ENCODE assay signal across 21 cellular contexts in genomic region chr7:125033506-125033905, GRCh38.
DNase-seq lines count a peak whose midpoint lies in the region; ATAC-seq, FAIRE-seq and TF ChIP-seq lines count a peak whose summit lies in the region.
"Had no signal": no experiment of that assay in that cellular context is flagged by ENCODE, and none has a peak within 500 bp of the region (broad histone marks: within the 10 kb centered on the region; RNA-seq: fewer than 3 reads in every experiment).

No MANE protein-coding gene starts in this region.

- in situ Hi-C loops in IMR-90 (cut with MboI; ENCODE audit: low sequenced_read_pairs) (no loop called here), HepG2 (cut with HindIII; ENCODE audit: extremely low pct_ligation_motif_present, low pct_unique_long_range_greater_than_20kb) (no loop called here)

- intact Hi-C loops in IMR-90 (cut with micrococcal nuclease), result no loop called here
- intact Hi-C loops in HepG2 (cut with micrococcal nuclease; ENCODE audit: unreplicated experiment), result no loop called here

- H2AFZ ChIP-seq in IMR-90 (replicated peaks; ENCODE audit: low read length, poor library complexity), result peak overlapping the region; percentile 63
- no peak overlapping the region for H2AFZ ChIP-seq in HepG2 (ENCODE audit: low read length)

- no peak overlapping the region for H2BK15ac ChIP-seq in IMR-90 (ENCODE audit: low read depth, low read length)

- no peaks in the 10 kb centered on the region for H3K79me1 ChIP-seq in IMR-90 (ENCODE audit: low read depth in 1 of 2, low read length in 2 of 2)

- H3K27me3 ChIP-seq in IMR-90 (ENCODE audit: control insufficient read depth, insufficient read depth, low read length), result no peaks in the 10 kb centered on the region
- no peaks in the 10 kb centered on the region for H3K27me3 ChIP-seq in HepG2 (ENCODE audit: control insufficient read depth in 1 of 2, insufficient read depth in 2 of 2, low read length in 2 of 2)
- H3K27me3 ChIP-seq: ascending aorta, upper lobe of right lung had no signal

- TF ChIP-seq POLR2A in IMR-90 (IDR thresholded peaks at IDR 0.05; ENCODE audit: low read depth, low read length) (no peak), HepG2 (IDR thresholded peaks at IDR 0.05; ENCODE audit: insufficient read depth in 1 of 2, low read depth in 2 of 2, low read length in 2 of 2) (no peak)

- TF ChIP-seq RAD21 in IMR-90 (IDR thresholded peaks at IDR 0.05; ENCODE audit: low read length), result no peak
- no peak for TF ChIP-seq RAD21 in HepG2 (CRISPR knock-in tag; IDR thresholded peaks at IDR 0.05)

- no peak overlapping the region for H2BK20ac ChIP-seq in IMR-90 (ENCODE audit: low read depth, low read length)

- H4K5ac ChIP-seq in IMR-90 (ENCODE audit: low read depth, low read length), result no peak overlapping the region

- H3K36me3 ChIP-seq in IMR-90 (ENCODE audit: control insufficient read depth, insufficient read depth, low read length) (no peaks in the 10 kb centered on the region), HepG2 (replicated peaks in 1 of 2; ENCODE audit: control insufficient read depth in 1 of 2, insufficient read depth in 2 of 2, low read length in 2 of 2) (no peaks in the 10 kb centered on the region)
- H3K36me3 ChIP-seq: ascending aorta, upper lobe of right lung had no signal

- POLR2A ChIA-PET in IMR-90 (lab: Charles Lee; ENCODE audit: unreplicated experiment) (no interaction called here), HepG2 (lab: Yijun Ruan, JAX) (no interaction called here)

- H3K4me1 ChIP-seq in IMR-90 (ENCODE audit: control insufficient read depth, insufficient read depth, low read length) (no peaks in the 10 kb centered on the region), HepG2 (ENCODE audit: insufficient read depth, low read length) (no peaks in the 10 kb centered on the region)
- H3K4me1 ChIP-seq: ascending aorta, upper lobe of right lung had no signal

- H3K18ac ChIP-seq in IMR-90 (ENCODE audit: low read depth, low read length), result no peak overlapping the region

- H2AK9ac ChIP-seq in IMR-90 (replicated peaks; ENCODE audit: low read depth, low read length, poor library complexity), result peak overlapping the region; percentile 28

- no peak overlapping the region for H3K4ac ChIP-seq in IMR-90 (ENCODE audit: low read depth, low read length)

- no peaks in the 10 kb centered on the region for H3K79me2 ChIP-seq in HepG2 (ENCODE audit: insufficient read depth, low read length)

- dilution Hi-C loops in IMR-90 (cut with HindIII; ENCODE audit: low sequenced_read_pairs, unreplicated experiment), result no loop called here

- no peak overlapping the region for H4K8ac ChIP-seq in IMR-90 (ENCODE audit: low read depth in 2 of 2, low read length in 2 of 2)

- WGBS in IMR-90 (ENCODE audit: extremely low coverage in 2 of 2, insufficient read length in 1 of 2), 2 experiments, result 45% methylated on average over 3 of the region's 9 CpGs; no CpG with 5 or more reads in 1 of the 2 experiments
- WGBS in HepG2 (ENCODE audit: low lambda C conversion rate), result 34% methylated on average over 9 of the region's 9 CpGs

- H2BK120ac ChIP-seq in IMR-90 (ENCODE audit: low read depth, low read length), result no peak overlapping the region

- H3K14ac ChIP-seq in IMR-90 (replicated peaks; ENCODE audit: low read depth, low read length), result no peak overlapping the region

- TF ChIP-seq CTCF in IMR-90 (conservative IDR thresholded peaks at IDR 0.05; ENCODE audit: low read depth, low read length) (no peak), HepG2 (CRISPR knock-in tag; IDR thresholded peaks at IDR 0.05) (no peak)

- H3K9ac ChIP-seq in IMR-90 (ENCODE audit: low read depth, low read length) (no peak overlapping the region), HepG2 (ENCODE audit: insufficient read depth, low read depth, low read length) (no peak overlapping the region)

- TF ChIP-seq EP300 in HepG2 (IDR thresholded peaks at IDR 0.05; ENCODE audit: low read depth in 2 of 2, low read length in 2 of 2), result no peak
- no peak for TF ChIP-seq EP300 in HepG2 (CRISPR knock-in tag; IDR thresholded peaks at IDR 0.05; ENCODE audit: borderline replicate concordance)

- no peaks in the 10 kb centered on the region for H4K20me1 ChIP-seq in IMR-90 (ENCODE audit: insufficient read depth, low read length)
- H4K20me1 ChIP-seq in HepG2 (ENCODE audit: insufficient read depth, low read length), result no peaks in the 10 kb centered on the region

- CTCF ChIA-PET in IMR-90 (lab: Yijun Ruan, JAX) (no interaction called here), HepG2 (lab: Yijun Ruan, JAX; ENCODE audit: low intra/inter-chr PET ratio, low total read pairs) (no interaction called here)

- no peak overlapping the region for H4K91ac ChIP-seq in IMR-90 (ENCODE audit: insufficient read depth, low read depth, low read length)

- H3K27ac ChIP-seq in IMR-90 (ENCODE audit: insufficient read depth, low read length), result no peak overlapping the region
- no peak overlapping the region for H3K27ac ChIP-seq in HepG2 (ENCODE audit: extremely low read length, insufficient read depth, low read length)
- H3K27ac ChIP-seq: ascending aorta, SK-N-MC, upper lobe of right lung had no signal

- no peak for FAIRE-seq in HepG2 (lab: Jason Lieb, UNC)
- FAIRE-seq: endometrium had no signal

- H3K23ac ChIP-seq in IMR-90 (ENCODE audit: low read depth, low read length), result no peak overlapping the region

- ATAC-seq in IMR-90 (ENCODE audit: low read depth) (no peak), HepG2 (peak; percentile 43; the same call in 1 of the 3 replicates), GM21526 (IDR thresholded peaks at IDR 0.05; ENCODE audit: low FRiP score, unreplicated experiment) (no peak)
- ATAC-seq: left cardiac atrium; sciatic nerve; stimulated activated naive CD8-positive, alpha-beta T cell treated with anti-CD3 and anti-CD28 coated beads, Interleukin-15, amount 100 ng/mL, for 72 hours; upper lobe of right lung had no signal

- H3K9me1 ChIP-seq in IMR-90 (ENCODE audit: insufficient read depth, low read length), result no peaks in the 10 kb centered on the region

- BruUV-seq in IMR-90 (replicated peaks; lab: Mats Ljungman, UMichigan) (no TSS peak), HepG2 (replicated peaks; lab: Mats Ljungman, UMichigan) (no TSS peak)

- DNase-seq in NCI-H2081 (lab: John Stamatoyannopoulos, UW) (peak; percentile 45 to 77), NCI-H2081 treated with DMSO at 0.1 percent for 48 hours (lab: John Stamatoyannopoulos, UW) (no peak), IMR-90 (no peak), RPMI8226 (peak; percentile 52), HepG2 (ENCODE audit: low spot score) (no peak), OCI-M1 (lab: John Stamatoyannopoulos, UW) (no peak), activated gamma-delta T cell treated with Interleukin-2 at 50 U/mL for 16 hours (no peak)
- DNase-seq: activated CD4-positive, alpha-beta T cell treated with anti-CD3 and anti-CD28 coated beads for 4 hours; activated CD8-positive, alpha-beta memory T cell treated with anti-CD3 and anti-CD28 coated beads, Interleukin-2, amount 50 U/mL, for 4 hours; activated naive CD4-positive, alpha-beta T cell treated with Interleukin-2 at 50 U/mL for 16 hours; DMS79 treated with DMSO at 0.1 percent for 48 hours; hypothalamus; left cardiac atrium; MM.1S; stimulated activated naive CD8-positive, alpha-beta T cell treated with anti-CD3 and anti-CD28 coated beads, Interleukin-15, amount 100 ng/mL, for 72 hours; upper lobe of right lung had no signal

- no peak overlapping the region for H2BK5ac ChIP-seq in IMR-90 (ENCODE audit: low read depth, low read length, poor library complexity, severe bottlenecking)

- no peak overlapping the region for H2AK5ac ChIP-seq in IMR-90 (ENCODE audit: low read depth, low read length)

- no peaks in the 10 kb centered on the region for H3K9me3 ChIP-seq in IMR-90 (ENCODE audit: control insufficient read depth, insufficient read depth, low read length)
- H3K9me3 ChIP-seq in HepG2 (ENCODE audit: low read length), result no peaks in the 10 kb centered on the region
- H3K9me3 ChIP-seq: ascending aorta, upper lobe of right lung had no signal

- no peak overlapping the region for H3K4me3 ChIP-seq in IMR-90 (ENCODE audit: insufficient read depth, low read depth, low read length)
- no peak overlapping the region for H3K4me3 ChIP-seq in HepG2 (replicated peaks in 1 of 3; ENCODE audit: insufficient read depth in 1 of 3, low read depth in 2 of 3, low read length in 3 of 3)
- H3K4me3 ChIP-seq: ascending aorta, SK-N-MC, upper lobe of right lung had no signal

- no peak overlapping the region for H3K4me2 ChIP-seq in IMR-90 (ENCODE audit: low read depth, low read length)
- no peak overlapping the region for H3K4me2 ChIP-seq in HepG2 (ENCODE audit: low read depth, low read length)

- H3K56ac ChIP-seq in IMR-90 (ENCODE audit: extremely low read depth, insufficient read depth, low read length), result no peak overlapping the region

TF ChIP-seq in IMR-90, 13 proteins besides CTCF, POLR2A, EP300 and RAD21 (continues in another document):
- TF ChIP-seq RCOR1 (IDR thresholded peaks at IDR 0.05; ENCODE audit: insufficient replicate concordance, low read length), result no peak
- no peak for TF ChIP-seq NFE2L2 (IDR thresholded peaks at IDR 0.05; ENCODE audit: low read depth, low read length)
- no peak for TF ChIP-seq MXI1 (IDR thresholded peaks at IDR 0.05; ENCODE audit: borderline replicate concordance, low read depth, low read length)
- no peak for TF ChIP-seq FOS (IDR thresholded peaks at IDR 0.05; ENCODE audit: low read depth, low read length)
- no peak for TF ChIP-seq SMC3 (IDR thresholded peaks at IDR 0.05; ENCODE audit: low read depth, low read length)
- no peak for TF ChIP-seq CEBPB (IDR thresholded peaks at IDR 0.05; ENCODE audit: low read depth, low read length)
- no peak for TF ChIP-seq CHD1 (IDR thresholded peaks at IDR 0.05; ENCODE audit: low read depth, low read length)

TF ChIP-seq in HepG2, 621 proteins besides CTCF, POLR2A, EP300 and RAD21 (continues in another document):
- TF ChIP-seq ISX (CRISPR knock-in tag; conservative IDR thresholded peaks at IDR 0.05) (no peak), SRF (IDR thresholded peaks at IDR 0.05; ENCODE audit: low read depth, low read length) (no peak), ZNF678 (CRISPR knock-in tag; IDR thresholded peaks at IDR 0.05) (no peak)

Comparison
In these comparisons a context has a peak if more than half of its experiments do, and no peak if none do; other contexts are left out.
1. DNase-seq: peak in NCI-H2081 (2 of 2) and RPMI8226 (single experiment); none in NCI-H2081 treated with DMSO at 0.1 percent for 48 hours (single experiment), IMR-90 (single experiment), HepG2 (single experiment), OCI-M1 (single experiment) and activated gamma-delta T cell treated with Interleukin-2 at 50 U/mL for 16 hours (single experiment).